In genomic region chr10:96090463-96090800, GRCh38 we compare ENCODE assay signal across 8 cellular contexts. TPM values are rescaled to one million over a fixed set of nuclear protein-coding genes. Genes with fewer than 3 reads are reported as not detected.
DNase-seq lines count a peak whose midpoint lies in the region; ATAC-seq and TF ChIP-seq lines count a peak whose summit lies in the region.

No MANE protein-coding gene starts in this region.

- CTCF ChIA-PET in activated CD4-positive, alpha-beta T cell treated with anti-CD3 and anti-CD28 coated beads for 36 hours (lab: Charles Lee), result interaction anchor here (1.9 to 3.3 kb wide), 2 partner anchors 33 to 40 kb away, joined by 7 to 13 read pairs; partner anchors contain the start of gene ZNF518A

- ATAC-seq in activated CD4-positive, alpha-beta T cell treated with anti-CD3 and anti-CD28 coated beads for 36 hours, result no peak
- ATAC-seq in stimulated activated naive CD8-positive, alpha-beta T cell treated with anti-CD3 and anti-CD28 coated beads, Interleukin-15, amount 100 ng/mL, for 72 hours, result no peak
- no peak for ATAC-seq in GM18909 (IDR thresholded peaks at IDR 0.05; ENCODE audit: poor library complexity, unreplicated experiment)
- ATAC-seq in HG02642 (IDR thresholded peaks at IDR 0.05; ENCODE audit: poor library complexity, unreplicated experiment), result no peak
- ATAC-seq in GM21526 (IDR thresholded peaks at IDR 0.05; ENCODE audit: low FRiP score, unreplicated experiment), result no peak

- peaks cover 21% of the 10 kb centered on the region for H3K27me3 Mint-ChIP-seq in activated CD4-positive, alpha-beta T cell treated with anti-CD3 and anti-CD28 coated beads for 36 hours
- H3K27me3 Mint-ChIP-seq in stimulated activated naive CD8-positive, alpha-beta T cell treated with anti-CD3 and anti-CD28 coated beads, Interleukin-15, amount 100 ng/mL, for 72 hours, result peaks cover 33% of the 10 kb centered on the region

- no peaks in the 10 kb centered on the region; the same call in 1 of the 2 replicates for H3K36me3 ChIP-seq in WERI-Rb-1

- H3K4me3 ChIP-seq in WERI-Rb-1 (ENCODE audit: low read depth, low read length) (peak overlapping the region; percentile 85), fibroblast of mammary gland (ENCODE audit: control insufficient read depth, low read depth, low read length) (peak overlapping the region; percentile 91)

- peak overlapping the region; percentile 92 for H3K4me3 Mint-ChIP-seq in activated CD4-positive, alpha-beta T cell treated with anti-CD3 and anti-CD28 coated beads for 36 hours
- peak overlapping the region; percentile 81 to 91 for H3K4me3 Mint-ChIP-seq in stimulated activated naive CD8-positive, alpha-beta T cell treated with anti-CD3 and anti-CD28 coated beads, Interleukin-15, amount 100 ng/mL, for 72 hours

- POLR2A ChIA-PET in activated CD4-positive, alpha-beta T cell treated with anti-CD3 and anti-CD28 coated beads for 36 hours (lab: Charles Lee), result interaction anchor here (0.6 to 2.3 kb wide), 3 partner anchors 15 to 96 kb away, joined by 5 to 49 read pairs (median 5); partner anchors contain the start of gene ZNF518A

- H3K27ac ChIP-seq in WERI-Rb-1, result peak overlapping the region; percentile 99

- H3K9me3 Mint-ChIP-seq in activated CD4-positive, alpha-beta T cell treated with anti-CD3 and anti-CD28 coated beads for 36 hours (ENCODE audit: low read depth), result no peaks in the 10 kb centered on the region
- peaks cover 0 to 4% of the 10 kb centered on the region in 2 donors for H3K9me3 Mint-ChIP-seq in stimulated activated naive CD8-positive, alpha-beta T cell treated with anti-CD3 and anti-CD28 coated beads, Interleukin-15, amount 100 ng/mL, for 72 hours

- H3K36me3 Mint-ChIP-seq in activated CD4-positive, alpha-beta T cell treated with anti-CD3 and anti-CD28 coated beads for 36 hours (ENCODE audit: low read depth), result peaks cover 5% of the 10 kb centered on the region

- no peak for TF ChIP-seq CTCF in WERI-Rb-1 (IDR thresholded peaks at IDR 0.05; ENCODE audit: low read depth, low read length)
- no peak for TF ChIP-seq CTCF in fibroblast of mammary gland (conservative IDR thresholded peaks at IDR 0.05; ENCODE audit: control insufficient read depth, insufficient read depth, low read depth, low read length)

- H3K4me1 Mint-ChIP-seq in activated CD4-positive, alpha-beta T cell treated with anti-CD3 and anti-CD28 coated beads for 36 hours, result peaks cover 6% of the 10 kb centered on the region
- H3K4me1 Mint-ChIP-seq in stimulated activated naive CD8-positive, alpha-beta T cell treated with anti-CD3 and anti-CD28 coated beads, Interleukin-15, amount 100 ng/mL, for 72 hours, result peaks cover 5% of the 10 kb centered on the region

- DNase-seq in activated CD4-positive, alpha-beta T cell treated with anti-CD3 and anti-CD28 coated beads for 36 hours, result no peak
- no peak for DNase-seq in activated CD4-positive, alpha-beta T cell treated with anti-CD3 and anti-CD28 coated beads, Interleukin-2, amount 50 U/mL, for 1 hour
- DNase-seq in WERI-Rb-1 (no peak), fibroblast of mammary gland (ENCODE audit: low read depth) (no peak)
- no peak for DNase-seq in stimulated activated naive CD8-positive, alpha-beta T cell treated with anti-CD3 and anti-CD28 coated beads, Interleukin-15, amount 100 ng/mL, for 72 hours

- intact Hi-C loops in activated CD4-positive, alpha-beta T cell treated with anti-CD3 and anti-CD28 coated beads for 36 hours (cut with DNase I, micrococcal nuclease), result loop anchor here (1.0 kb wide), 6 partner anchors 17 to 742 kb away; partner anchors contain the start of genes CCNJ (in 2 of the 2), ZNF518A (in 2 of the 2), CC2D2B (in 1 of the 2) and LCOR (in 1 of the 2)

- H3K9me3 ChIP-seq in WERI-Rb-1 (ENCODE audit: severe bottlenecking), result peaks cover 7% of the 10 kb centered on the region

- peak overlapping the region; percentile 99 for H3K27ac Mint-ChIP-seq in activated CD4-positive, alpha-beta T cell treated with anti-CD3 and anti-CD28 coated beads for 36 hours
- peak overlapping the region; percentile 97 to 99 for H3K27ac Mint-ChIP-seq in stimulated activated naive CD8-positive, alpha-beta T cell treated with anti-CD3 and anti-CD28 coated beads, Interleukin-15, amount 100 ng/mL, for 72 hours

- H3K27me3 ChIP-seq in WERI-Rb-1 (ENCODE audit: insufficient read depth, low read depth, severe bottlenecking), result no peaks in the 10 kb centered on the region

RNA-seq across cellular contexts. Expression of gene ZNF518A, which starts 39.7 kb away (rescaled TPM):
- total RNA-seq in activated CD4-positive, alpha-beta T cell treated with anti-CD3 and anti-CD28 coated beads for 36 hours, result 10 to 100 TPM; 13.9 to 14.2 TPM

RNA-seq across cellular contexts. Expression of gene CCNJ, which starts 47.0 kb away (rescaled TPM):
- total RNA-seq in activated CD4-positive, alpha-beta T cell treated with anti-CD3 and anti-CD28 coated beads for 36 hours, result 1 to 10 TPM; 4.4 to 4.5 TPM
